7 cellular contexts compared by ENCODE assay signal in the genomic region with DNA sequence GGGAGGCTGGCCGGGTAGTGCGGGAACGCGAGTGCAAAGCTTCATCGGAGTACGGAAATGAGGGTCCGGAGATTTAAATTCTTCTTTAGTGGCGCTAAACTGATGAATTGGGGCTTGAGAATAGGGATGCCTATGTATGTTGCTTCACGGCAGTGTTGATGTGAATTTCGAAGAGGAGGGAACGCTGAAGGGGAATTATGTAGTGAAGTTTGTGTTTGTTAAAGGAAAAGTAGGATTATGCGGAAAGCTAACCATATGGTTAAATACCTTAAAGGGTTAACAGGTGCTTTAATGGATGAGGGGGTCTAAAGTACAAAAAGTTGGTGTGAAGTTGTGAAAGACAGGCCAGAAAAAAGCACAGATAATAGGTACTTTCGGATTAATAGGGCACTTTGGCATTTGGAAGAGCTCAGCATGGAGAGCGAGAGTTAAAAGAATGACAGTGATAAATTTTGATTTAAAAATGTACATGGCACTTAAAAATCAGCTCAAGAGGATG. TPM values are rescaled to one million over a fixed set of nuclear protein-coding genes. Genes with fewer than 3 reads are reported as not detected.
DNase-seq lines count a peak whose midpoint lies in the region; ATAC-seq and TF ChIP-seq lines count a peak whose summit lies in the region.

No MANE protein-coding gene starts in this region.

- H3K4me3 ChIP-seq in HAP-1 (peak overlapping the region; percentile 83), RWPE2 (ENCODE audit: severe bottlenecking) (peak overlapping the region; percentile 67), iPS DF 6.9 (ENCODE audit: low read length) (peak overlapping the region; percentile 83), stomach (peak overlapping the region; percentile 81 to 96 (median 92))

- H3K4me1 ChIP-seq in HAP-1 (peaks cover 17% of the 10 kb centered on the region), RWPE2 (ENCODE audit: insufficient read depth, poor library complexity, severe bottlenecking) (peaks cover 15% of the 10 kb centered on the region), iPS DF 6.9 (ENCODE audit: control insufficient read depth, insufficient read depth, low read length) (no peaks in the 10 kb centered on the region), stomach (peaks cover 18 to 46% (median 30%) of the 10 kb centered on the region in 4 donors)

- H3K36me3 ChIP-seq in HAP-1 (replicated peaks), result peaks cover 5% of the 10 kb centered on the region; the same call in 1 of the 2 replicates
- H3K36me3 ChIP-seq in RWPE2 (ENCODE audit: low read depth), result peaks cover 12% of the 10 kb centered on the region
- no peaks in the 10 kb centered on the region for H3K36me3 ChIP-seq in iPS DF 6.9 (ENCODE audit: control insufficient read depth, insufficient read depth, low read length)
- H3K36me3 ChIP-seq in stomach, result no peaks in the 10 kb centered on the region

- intact Hi-C loops in stomach (cut with DNase I; ENCODE audit: low total_unique reads), result no loop called here

- TF ChIP-seq CTCF in RWPE2 (IDR thresholded peaks at IDR 0.05; ENCODE audit: poor library complexity, severe bottlenecking), result no peak
- no peak for TF ChIP-seq CTCF in stomach (IDR thresholded peaks at IDR 0.05)

- H3K4me3 Mint-ChIP-seq in activated naive CD8-positive, alpha-beta T cell treated with anti-CD3 and anti-CD28 coated beads for 36 hours, result no peak overlapping the region

- ATAC-seq in RWPE2 (ENCODE audit: low read depth), result no peak
- ATAC-seq in GM21529 (IDR thresholded peaks at IDR 0.05; ENCODE audit: unreplicated experiment), result no peak

- H3K27me3 ChIP-seq in HAP-1 (ENCODE audit: low read depth), result no peaks in the 10 kb centered on the region
- no peaks in the 10 kb centered on the region for H3K27me3 ChIP-seq in RWPE2 (ENCODE audit: insufficient read depth, poor library complexity, severe bottlenecking)
- H3K27me3 ChIP-seq in iPS DF 6.9 (ENCODE audit: control insufficient read depth, insufficient read depth, low read length), result no peaks in the 10 kb centered on the region
- H3K27me3 ChIP-seq in stomach, result no peaks in the 10 kb centered on the region

- DNase-seq in HAP-1 (ENCODE audit: low spot score in 2 of 2) (no peak), RWPE2 (ENCODE audit: low spot score) (no peak), iPS DF 6.9 (ENCODE audit: low read depth, low spot score) (no peak), stomach (no peak), A172 (ENCODE audit: low spot score) (no peak)
- DNase-seq in activated naive CD8-positive, alpha-beta T cell treated with anti-CD3 and anti-CD28 coated beads for 36 hours, result no peak

- no peak for TF ChIP-seq POLR2A in stomach (IDR thresholded peaks at IDR 0.05)

- peaks cover 16% of the 10 kb centered on the region for H3K36me3 Mint-ChIP-seq in activated naive CD8-positive, alpha-beta T cell treated with anti-CD3 and anti-CD28 coated beads for 36 hours

- H3K27ac ChIP-seq in RWPE2 (ENCODE audit: poor library complexity, severe bottlenecking) (peak overlapping the region; percentile 50), iPS DF 6.9 (ENCODE audit: low read length) (no peak overlapping the region), stomach (peak overlapping the region; percentile 86 to 95 (median 92))

- no peaks in the 10 kb centered on the region for H3K27me3 Mint-ChIP-seq in activated naive CD8-positive, alpha-beta T cell treated with anti-CD3 and anti-CD28 coated beads for 36 hours

- no peak overlapping the region for H3K27ac Mint-ChIP-seq in activated naive CD8-positive, alpha-beta T cell treated with anti-CD3 and anti-CD28 coated beads for 36 hours

- TF ChIP-seq EP300 in stomach (IDR thresholded peaks at IDR 0.05), result no peak

- H3K9me3 Mint-ChIP-seq in activated naive CD8-positive, alpha-beta T cell treated with anti-CD3 and anti-CD28 coated beads for 36 hours, result peaks cover 2% of the 10 kb centered on the region

- H3K4me1 Mint-ChIP-seq in activated naive CD8-positive, alpha-beta T cell treated with anti-CD3 and anti-CD28 coated beads for 36 hours, result peaks cover 26% of the 10 kb centered on the region

- H3K9me3 ChIP-seq in HAP-1 (no peaks in the 10 kb centered on the region), RWPE2 (ENCODE audit: severe bottlenecking) (no peaks in the 10 kb centered on the region), iPS DF 6.9 (ENCODE audit: control insufficient read depth, insufficient read depth, low read length) (no peaks in the 10 kb centered on the region), stomach (no peaks in the 10 kb centered on the region)

- WGBS in iPS DF 6.9 (ENCODE audit: insufficient coverage, insufficient read length), result 100% methylated on average over 3 of the region's 14 CpGs
- WGBS in stomach, 5 donors, result 4 to 7% (median 6%) methylated on average over 14 of the region's 14 CpGs

- in situ Hi-C loops in HAP-1 (cut with MboI; ENCODE audit: low sequenced_read_pairs), result no loop called here

RNA-seq across cellular contexts. Expression of gene HS2ST1, which starts 1.4 kb away (rescaled TPM):
- 10 to 100 TPM in 2 of 5 donors, 1 to 10 TPM in 3; 1.8 to 29.0 (median 7.2) TPM for total RNA-seq in stomach
- 1 to 10 TPM; 2.7 to 4.3 (median 2.9) TPM for polyA plus RNA-seq in stomach
- 10 to 100 TPM; 22.9 to 23.8 TPM for total RNA-seq in activated naive CD8-positive, alpha-beta T cell treated with anti-CD3 and anti-CD28 coated beads for 36 hours
- total RNA-seq in A172 (2014; rRNA removed; shearing (Covaris generic)), result 14.8 and 17.6 TPM in 2 replicates

RNA-seq across cellular contexts. Expression of gene SELENOF, which starts 1.9 kb away (rescaled TPM):
- total RNA-seq in stomach, result 100 to 1,000 TPM in 3 of 5 donors, 10 to 100 TPM in 2; 24.9 to 247 (median 101) TPM
- polyA plus RNA-seq in stomach, result 10 to 100 TPM; 65.8 to 83.1 (median 82.7) TPM
- 100 to 1,000 TPM; 139 to 142 TPM for total RNA-seq in activated naive CD8-positive, alpha-beta T cell treated with anti-CD3 and anti-CD28 coated beads for 36 hours
- total RNA-seq in A172 (2014; rRNA removed; shearing (Covaris generic)), result 151 and 159 TPM in 2 replicates
